13 cellular contexts compared by ENCODE assay signal in the genomic region with DNA sequence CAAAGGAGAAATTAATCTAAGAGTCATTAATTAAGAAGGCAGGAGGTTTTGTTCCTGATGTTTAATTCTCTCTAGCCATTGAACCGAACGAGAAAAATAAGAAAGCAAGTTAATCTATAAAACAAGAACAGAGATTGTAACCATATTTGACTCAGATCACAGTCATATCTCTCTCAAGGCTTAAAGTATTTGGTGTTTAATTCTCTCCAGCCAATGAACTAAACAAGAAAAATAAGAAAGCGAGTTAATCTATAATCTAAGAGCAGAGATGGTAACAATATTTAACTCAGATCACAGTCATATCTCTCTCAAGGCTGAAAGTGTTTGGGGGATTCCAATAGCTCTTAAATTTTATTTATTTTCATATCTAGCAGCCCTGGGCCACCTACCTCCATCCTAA.
DNase-seq lines count a peak whose midpoint lies in the region; ATAC-seq lines count a peak whose summit lies in the region.
"Had no signal": no experiment of that assay in that cellular context is flagged by ENCODE, and none has a peak within 500 bp of the region (broad histone marks: within the 10 kb centered on the region; RNA-seq: fewer than 3 reads in every experiment).

No MANE protein-coding gene starts in this region.

- DNase-seq in kidney glomerular epithelial cell (lab: John Stamatoyannopoulos, UW) (peak; percentile 69), A172 (ENCODE audit: low spot score) (no peak), amniotic stem cell (lab: John Stamatoyannopoulos, UW) (no peak), RPMI8226 (no peak), HuH-7 (ENCODE audit: low spot score) (no peak)
- DNase-seq: effector memory CD8-positive, alpha-beta T cell; NCI-H1694 treated with DMSO at 0.1 percent for 48 hours; NCI-H69; retina had no signal

- ATAC-seq in GM19023 (IDR thresholded peaks at IDR 0.05; ENCODE audit: unreplicated experiment) (peak; percentile 70), HG02588 (IDR thresholded peaks at IDR 0.05; ENCODE audit: unreplicated experiment) (peak; percentile 71), HG03139 (IDR thresholded peaks at IDR 0.05; ENCODE audit: unreplicated experiment) (peak; percentile 91)
- ATAC-seq: activated naive CD4-positive, alpha-beta T cell treated with anti-CD3 and anti-CD28 coated beads, Interleukin-2, amount 50 U/mL, for 72 hours; effector memory CD8-positive, alpha-beta T cell had no signal
